ENCODE assay signal across 1 cellular context in genomic region chr16:8621221-8621571, GRCh38.
TF ChIP-seq lines count a peak whose summit lies in the region.

No MANE protein-coding gene starts in this region.

TF ChIP-seq in H1, 55 proteins besides CTCF, POLR2A, EP300 and RAD21:
- TF ChIP-seq TBP (IDR thresholded peaks at IDR 0.05; ENCODE audit: low read depth, low read length) = peak; percentile 59; the same call in 1 of the 2 replicates
- TF ChIP-seq GABPA (IDR thresholded peaks at IDR 0.05; ENCODE audit: borderline replicate concordance, insufficient read depth, low read length) = no peak
